In the genomic region with DNA sequence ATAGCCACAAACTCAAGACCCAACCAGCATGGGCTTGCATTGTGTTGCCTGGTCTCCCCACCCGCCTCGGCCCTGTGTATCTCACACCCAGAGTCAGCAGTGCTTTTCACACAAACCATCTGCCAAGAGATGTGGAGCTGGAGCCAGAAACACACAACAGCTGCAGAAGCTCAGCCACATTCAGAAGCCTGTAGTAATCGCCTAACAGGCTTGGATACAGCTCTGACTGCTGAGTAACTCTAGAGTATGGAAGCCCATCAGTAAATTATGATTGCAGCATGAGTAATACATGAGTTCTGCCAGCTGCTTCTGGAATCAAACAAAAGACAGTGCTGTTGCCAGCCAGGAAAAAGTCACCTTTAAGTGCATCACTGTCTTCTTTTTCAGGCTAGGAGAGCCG, we compare ENCODE assay signal across 1 cellular context.
TF ChIP-seq lines count a peak whose summit lies in the region.

No MANE protein-coding gene starts in this region.

TF ChIP-seq in IMR-90, 13 proteins besides CTCF, POLR2A, EP300 and RAD21 (continued from another document):
- TF ChIP-seq, protein P1, sequence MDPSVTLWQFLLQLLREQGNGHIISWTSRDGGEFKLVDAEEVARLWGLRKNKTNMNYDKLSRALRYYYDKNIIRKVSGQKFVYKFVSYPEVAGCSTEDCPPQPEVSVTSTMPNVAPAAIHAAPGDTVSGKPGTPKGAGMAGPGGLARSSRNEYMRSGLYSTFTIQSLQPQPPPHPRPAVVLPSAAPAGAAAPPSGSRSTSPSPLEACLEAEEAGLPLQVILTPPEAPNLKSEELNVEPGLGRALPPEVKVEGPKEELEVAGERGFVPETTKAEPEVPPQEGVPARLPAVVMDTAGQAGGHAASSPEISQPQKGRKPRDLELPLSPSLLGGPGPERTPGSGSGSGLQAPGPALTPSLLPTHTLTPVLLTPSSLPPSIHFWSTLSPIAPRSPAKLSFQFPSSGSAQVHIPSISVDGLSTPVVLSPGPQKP (IDR thresholded peaks at IDR 0.05; ENCODE audit: borderline replicate concordance, low read depth, low read length) = no peak
- TF ChIP-seq, protein P2, sequence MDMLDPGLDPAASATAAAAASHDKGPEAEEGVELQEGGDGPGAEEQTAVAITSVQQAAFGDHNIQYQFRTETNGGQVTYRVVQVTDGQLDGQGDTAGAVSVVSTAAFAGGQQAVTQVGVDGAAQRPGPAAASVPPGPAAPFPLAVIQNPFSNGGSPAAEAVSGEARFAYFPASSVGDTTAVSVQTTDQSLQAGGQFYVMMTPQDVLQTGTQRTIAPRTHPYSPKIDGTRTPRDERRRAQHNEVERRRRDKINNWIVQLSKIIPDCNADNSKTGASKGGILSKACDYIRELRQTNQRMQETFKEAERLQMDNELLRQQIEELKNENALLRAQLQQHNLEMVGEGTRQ (IDR thresholded peaks at IDR 0.05; ENCODE audit: low read depth, low read length) = no peak
- TF ChIP-seq RCOR1 (IDR thresholded peaks at IDR 0.05; ENCODE audit: insufficient replicate concordance, low read length) (peak; percentile 60), RFX5 (IDR thresholded peaks at IDR 0.05; ENCODE audit: low read depth, low read length) (peak; percentile 35; the same call in 1 of the 2 replicates), MAFK (IDR thresholded peaks at IDR 0.05; ENCODE audit: low read depth, low read length) (0 out of 2 replicates have a peak, but pooled peaks have one; percentile 8)
TF ChIP-seq in IMR-90: peak in this region for 10.
